ENCODE assay signal across 25 cellular contexts in genomic region chr9:118366228-118366627, GRCh38.
"Had no signal": no experiment of that assay in that cellular context is flagged by ENCODE, and none has a peak within 500 bp of the region (broad histone marks: within the 10 kb centered on the region; RNA-seq: fewer than 3 reads in every experiment).

No MANE protein-coding gene starts in this region.

- H3K4me1 ChIP-seq: ascending aorta, body of pancreas had no signal

- DNase-seq: activated CD4-positive, alpha-beta T cell treated with anti-CD3 and anti-CD28 coated beads for 48 hours; activated CD4-positive, alpha-beta T cell treated with anti-CD3 and anti-CD28 coated beads, Interleukin-2, amount 50 U/mL, for 4 hours; activated CD4-positive, CD25-positive, alpha-beta regulatory T cell treated with anti-CD3 and anti-CD28 coated beads, Interleukin-2, amount 50 U/mL, for 72 hours; activated CD8-positive, alpha-beta memory T cell treated with anti-CD3 and anti-CD28 coated beads, Interleukin-2, amount 50 U/mL, for 48 hours; activated CD8-positive, alpha-beta T cell treated with anti-CD3 and anti-CD28 coated beads, Interleukin-2, amount 10 ng/mL, durations not matched to agents 7 days and 5 days; activated naive CD4-positive, alpha-beta T cell; activated naive CD8-positive, alpha-beta T cell treated with anti-CD3 and anti-CD28 coated beads, Interleukin-2, amount 50 U/mL, for 24 hours; activated T-cell treated with anti-CD3 and anti-CD28 coated beads, Interleukin-2, amount 50 U/mL, for 1 hour; amniotic stem cell; body of pancreas; IMR-90; Kasumi-1; KBM-7; NCI-H1092; NCI-H2029; NCI-H2107; NCI-H510A treated with DMSO at 0.1 percent for 48 hours; PC-9; SIG-M5; T-cell; T-helper 2 cell; T1000 had no signal

- H3K27ac ChIP-seq: ascending aorta, body of pancreas, PC-9, SK-N-MC had no signal

- H3K4me3 ChIP-seq: ascending aorta, body of pancreas, PC-9, SK-N-MC had no signal

- H3K9me3 ChIP-seq: ascending aorta, body of pancreas had no signal

- H3K27me3 ChIP-seq: ascending aorta, body of pancreas had no signal

- H3K36me3 ChIP-seq: ascending aorta had no signal

- ATAC-seq: activated CD8-positive, alpha-beta T cell treated with anti-CD3 and anti-CD28 coated beads, Interleukin-2, amount 10 ng/mL, durations not matched to agents 7 days and 5 days; activated naive CD4-positive, alpha-beta T cell treated with anti-CD3 and anti-CD28 coated beads, Interleukin-2, amount 50 U/mL, for 72 hours; activated naive CD8-positive, alpha-beta T cell treated with anti-CD3 and anti-CD28 coated beads, Interleukin-2, amount 50 U/mL, for 24 hours; body of pancreas; T-cell had no signal
